ENCODE assay signal across 2 cellular contexts in genomic region chr3:58001979-58002378, GRCh38.
A peak's percentile ranks its signal among the peaks of the same experiment; 100 is the strongest.
TF ChIP-seq lines count a peak whose summit lies in the region.

No MANE protein-coding gene starts in this region.

TF ChIP-seq in A549, 52 proteins besides CTCF, POLR2A, EP300 and RAD21:
- no peak for TF ChIP-seq USF2 (IDR thresholded peaks at IDR 0.05)
- TF ChIP-seq POLR2AphosphoS2 (conservative IDR thresholded peaks at IDR 0.05; ENCODE audit: low read length), result no peak
- TF ChIP-seq HOXB13 (CRISPR knock-in tag; IDR thresholded peaks at IDR 0.05; ENCODE audit: low read depth), result no peak
- no peak for TF ChIP-seq REST (IDR thresholded peaks at IDR 0.05)
- no peak for TF ChIP-seq MAZ (IDR thresholded peaks at IDR 0.05; ENCODE audit: borderline replicate concordance, low read depth, low read length)

TF ChIP-seq in H1, 55 proteins besides CTCF, POLR2A, EP300 and RAD21:
- no peak for TF ChIP-seq EGR1 (IDR thresholded peaks at IDR 0.05; ENCODE audit: borderline replicate concordance, low read depth, low read length)
- TF ChIP-seq TEAD4 (IDR thresholded peaks at IDR 0.05; ENCODE audit: low read depth, low read length), result peak; percentile 68
